8 cellular contexts compared by ENCODE assay signal in genomic region chr3:188954590-188955208, GRCh38.
DNase-seq lines count a peak whose midpoint lies in the region; ATAC-seq and TF ChIP-seq lines count a peak whose summit lies in the region.

No MANE protein-coding gene starts in this region.

- H3K4me1 Mint-ChIP-seq in naive thymus-derived CD8-positive, alpha-beta T cell, result peaks cover 0 to 12% (median 2%) of the 10 kb centered on the region in 4 donors
- peaks cover 15% of the 10 kb centered on the region for H3K4me1 Mint-ChIP-seq in stimulated activated effector memory CD8-positive, alpha-beta T cell treated with anti-CD3 and anti-CD28 coated beads, Interleukin-12 subunit alpha, Interleukin-12 subunit beta, amount 100 ng/mL, for 72 hours

- H3K36me3 ChIP-seq in NT2/D1 (ENCODE audit: insufficient read depth, insufficient read length, low read length), result no peaks in the 10 kb centered on the region

- TF ChIP-seq POLR2A in erythroblast (IDR thresholded peaks at IDR 0.05; ENCODE audit: low read length), result no peak

- no peaks in the 10 kb centered on the region for H3K9me3 ChIP-seq in NT2/D1 (ENCODE audit: insufficient read depth, low read length)

- H3K27ac Mint-ChIP-seq in naive thymus-derived CD8-positive, alpha-beta T cell, result no peak overlapping the region
- no peak overlapping the region for H3K27ac Mint-ChIP-seq in stimulated activated effector memory CD8-positive, alpha-beta T cell treated with anti-CD3 and anti-CD28 coated beads, Interleukin-12 subunit alpha, Interleukin-12 subunit beta, amount 100 ng/mL, for 72 hours

- no peak overlapping the region for H3K9ac ChIP-seq in NT2/D1 (ENCODE audit: insufficient read length, low read depth)

- no peak overlapping the region for H3K4me3 Mint-ChIP-seq in naive thymus-derived CD8-positive, alpha-beta T cell
- no peak overlapping the region for H3K4me3 Mint-ChIP-seq in stimulated activated effector memory CD8-positive, alpha-beta T cell treated with anti-CD3 and anti-CD28 coated beads, Interleukin-12 subunit alpha, Interleukin-12 subunit beta, amount 100 ng/mL, for 72 hours

- no peak overlapping the region for H3K4me3 ChIP-seq in NT2/D1 (ENCODE audit: insufficient read length, low read depth)

- H3K36me3 Mint-ChIP-seq in naive thymus-derived CD8-positive, alpha-beta T cell, result no peaks in the 10 kb centered on the region
- H3K36me3 Mint-ChIP-seq in stimulated activated effector memory CD8-positive, alpha-beta T cell treated with anti-CD3 and anti-CD28 coated beads, Interleukin-12 subunit alpha, Interleukin-12 subunit beta, amount 100 ng/mL, for 72 hours, result no peaks in the 10 kb centered on the region

- DNase-seq in GM10266 (ENCODE audit: extremely low spot score), result peak; percentile 86
- DNase-seq in HUDEP-2 (lab: John Stamatoyannopoulos, UW; ENCODE audit: unreplicated experiment in 76 of 76), result peak in 57 of 76 experiments; percentile 1 to 69 (median 33)
- DNase-seq in NT2/D1 (ENCODE audit: low read depth, low spot score), result peak; percentile 89
- DNase-seq in activated CD8-positive, alpha-beta memory T cell treated with anti-CD3 and anti-CD28 coated beads, Interleukin-2, amount 50 U/mL, for 4 hours, result peak; percentile 71
- DNase-seq in erythroblast (lab: John Stamatoyannopoulos, UW), result peak; percentile 65 to 81
- peak; percentile 44 to 81 (median 68) for DNase-seq in naive thymus-derived CD8-positive, alpha-beta T cell
- peak; percentile 74 to 86 for DNase-seq in stimulated activated effector memory CD8-positive, alpha-beta T cell treated with anti-CD3 and anti-CD28 coated beads, Interleukin-12 subunit alpha, Interleukin-12 subunit beta, amount 100 ng/mL, for 72 hours (ENCODE audit: low spot score in 2 of 2)

- ATAC-seq in naive thymus-derived CD8-positive, alpha-beta T cell, result peak; percentile 67 to 76
- peak; percentile 80 for ATAC-seq in stimulated activated effector memory CD8-positive, alpha-beta T cell treated with anti-CD3 and anti-CD28 coated beads, Interleukin-12 subunit alpha, Interleukin-12 subunit beta, amount 100 ng/mL, for 72 hours
- ATAC-seq in HG03139 (IDR thresholded peaks at IDR 0.05; ENCODE audit: unreplicated experiment), result no peak

- no peaks in the 10 kb centered on the region for H3K27me3 ChIP-seq in NT2/D1 (ENCODE audit: insufficient read depth, insufficient read length)

- no peaks in the 10 kb centered on the region for H3K4me1 ChIP-seq in NT2/D1 (ENCODE audit: insufficient read depth, insufficient read length)

- POLR2A ChIA-PET in naive thymus-derived CD8-positive, alpha-beta T cell (lab: Charles Lee), result interaction anchor here (0.6 to 1.9 kb wide), 3 partner anchors 1209 to 1234 kb away, joined by 3 to 12 read pairs (median 4); partner anchors contain the start of gene BCL6

- H3K27me3 Mint-ChIP-seq in naive thymus-derived CD8-positive, alpha-beta T cell, result peaks cover 0 to 2% (median 0%) of the 10 kb centered on the region in 5 donors

- no peaks in the 10 kb centered on the region for H3K9me3 Mint-ChIP-seq in naive thymus-derived CD8-positive, alpha-beta T cell
- no peaks in the 10 kb centered on the region for H3K9me3 Mint-ChIP-seq in stimulated activated effector memory CD8-positive, alpha-beta T cell treated with anti-CD3 and anti-CD28 coated beads, Interleukin-12 subunit alpha, Interleukin-12 subunit beta, amount 100 ng/mL, for 72 hours

- peak; percentile 90 for TF ChIP-seq CTCF in GM10266 (IDR thresholded peaks at IDR 0.05; ENCODE audit: control insufficient read depth, insufficient read depth, low read depth, missing control alignments)

Comparison
In these comparisons a context has a peak if more than half of its experiments do, and no peak if none do; other contexts are left out.
1. DNase-seq: peak in every context shown above with its lines; median percentile 89 in NT2/D1; 86 in GM10266; 80 in stimulated activated effector memory CD8-positive, alpha-beta T cell treated with anti-CD3 and anti-CD28 coated beads, Interleukin-12 subunit alpha, Interleukin-12 subunit beta, amount 100 ng/mL, for 72 hours; 73 in erythroblast; 71 in activated CD8-positive, alpha-beta memory T cell treated with anti-CD3 and anti-CD28 coated beads, Interleukin-2, amount 50 U/mL, for 4 hours; 68 in naive thymus-derived CD8-positive, alpha-beta T cell; 33 in HUDEP-2.